In genomic region chr1:11691928-11692711, GRCh38 we compare ENCODE assay signal across 11 cellular contexts. TPM values are rescaled to one million over a fixed set of nuclear protein-coding genes. Genes with fewer than 3 reads are reported as not detected.
DNase-seq lines count a peak whose midpoint lies in the region; ATAC-seq and TF ChIP-seq lines count a peak whose summit lies in the region.
"Had no signal": no experiment of that assay in that cellular context is flagged by ENCODE, and none has a peak within 500 bp of the region (broad histone marks: within the 10 kb centered on the region; RNA-seq: fewer than 3 reads in every experiment).

No MANE protein-coding gene starts in this region.

- no peak for ATAC-seq in activated naive CD8-positive, alpha-beta T cell treated with anti-CD3 and anti-CD28 coated beads, Interleukin-2, amount 10 ng/mL, durations not matched to agents 7 days and 5 days (ENCODE audit: low read depth)
- no peak for ATAC-seq in GM18870 (IDR thresholded peaks at IDR 0.05; ENCODE audit: unreplicated experiment)

- POLR2A ChIA-PET in activated naive CD8-positive, alpha-beta T cell treated with anti-CD3 and anti-CD28 coated beads, Interleukin-2, amount 10 ng/mL, durations not matched to agents 7 days and 5 days (lab: Charles Lee), result interaction anchor here (1.0 to 2.2 kb wide), 7 partner anchors 10 to 216 kb away, joined by 5 to 16 read pairs (median 8); partner anchors contain the start of genes FBXO6 and MAD2L2

- H3K9me3 Mint-ChIP-seq in activated naive CD4-positive, alpha-beta T cell treated with anti-CD3 and anti-CD28 coated beads, Interleukin-2, amount 50 U/mL, for 24 hours, result no peaks in the 10 kb centered on the region
- no peaks in the 10 kb centered on the region for H3K9me3 Mint-ChIP-seq in activated naive CD8-positive, alpha-beta T cell treated with anti-CD3 and anti-CD28 coated beads, Interleukin-2, amount 10 ng/mL, durations not matched to agents 7 days and 5 days

- H3K27ac Mint-ChIP-seq in activated naive CD4-positive, alpha-beta T cell treated with anti-CD3 and anti-CD28 coated beads, Interleukin-2, amount 50 U/mL, for 24 hours, result no peak overlapping the region
- H3K27ac Mint-ChIP-seq in activated naive CD8-positive, alpha-beta T cell treated with anti-CD3 and anti-CD28 coated beads, Interleukin-2, amount 10 ng/mL, durations not matched to agents 7 days and 5 days, result peak overlapping the region; percentile 80

- H3K27me3 ChIP-seq in kidney epithelial cell (ENCODE audit: control insufficient read depth, insufficient read depth, low read length), result peaks cover 51% of the 10 kb centered on the region

- peak overlapping the region; percentile 11 for H3K4me3 ChIP-seq in kidney epithelial cell (ENCODE audit: low read depth, low read length)
- peak overlapping the region; percentile 12 for H3K4me3 ChIP-seq in urinary bladder (ENCODE audit: low read depth, low read length)

- DNase-seq in activated naive CD4-positive, alpha-beta T cell treated with anti-CD3 and anti-CD28 coated beads, Interleukin-2, amount 50 U/mL, for 16 hours, result no peak
- peak; percentile 48 for DNase-seq in activated naive CD8-positive, alpha-beta T cell treated with anti-CD3 and anti-CD28 coated beads, Interleukin-2, amount 10 ng/mL, durations not matched to agents 7 days and 5 days
- DNase-seq in kidney epithelial cell (ENCODE audit: low read depth), result no peak
- no peak for DNase-seq in cerebellum (ENCODE audit: low spot score)
- DNase-seq in NCI-H1048 (lab: John Stamatoyannopoulos, UW), result no peak
- DNase-seq: NCI-H524 treated with DMSO at 0.1 percent for 48 hours had no signal

- H3K4me3 Mint-ChIP-seq in activated naive CD4-positive, alpha-beta T cell treated with anti-CD3 and anti-CD28 coated beads, Interleukin-2, amount 50 U/mL, for 24 hours, result peak overlapping the region; percentile 76
- H3K4me3 Mint-ChIP-seq in activated naive CD8-positive, alpha-beta T cell treated with anti-CD3 and anti-CD28 coated beads, Interleukin-2, amount 10 ng/mL, durations not matched to agents 7 days and 5 days, result peak overlapping the region; percentile 85

- H3K36me3 ChIP-seq in kidney epithelial cell (ENCODE audit: control insufficient read depth, insufficient read depth, low read length) (no peaks in the 10 kb centered on the region), urinary bladder (ENCODE audit: insufficient read depth) (no peaks in the 10 kb centered on the region)
- H3K36me3 ChIP-seq: gastroesophageal sphincter had no signal

- no peak overlapping the region for H3K27ac ChIP-seq in urinary bladder (ENCODE audit: low read depth)
- H3K27ac ChIP-seq: C4-2B, gastroesophageal sphincter had no signal

- peaks cover 3% of the 10 kb centered on the region for H3K4me1 ChIP-seq in urinary bladder (ENCODE audit: insufficient read depth)

- peaks cover 24% of the 10 kb centered on the region for H3K27me3 Mint-ChIP-seq in activated naive CD4-positive, alpha-beta T cell treated with anti-CD3 and anti-CD28 coated beads, Interleukin-2, amount 50 U/mL, for 24 hours
- peaks cover 38% of the 10 kb centered on the region for H3K27me3 Mint-ChIP-seq in activated naive CD8-positive, alpha-beta T cell treated with anti-CD3 and anti-CD28 coated beads, Interleukin-2, amount 10 ng/mL, durations not matched to agents 7 days and 5 days

- no peak for TF ChIP-seq CTCF in kidney epithelial cell (IDR thresholded peaks at IDR 0.05; ENCODE audit: insufficient read depth, low read length, poor library complexity, severe bottlenecking)

- WGBS in urinary bladder, result 4% methylated on average over 64 of the region's 64 CpGs

- H3K4me1 Mint-ChIP-seq in activated naive CD4-positive, alpha-beta T cell treated with anti-CD3 and anti-CD28 coated beads, Interleukin-2, amount 50 U/mL, for 24 hours, result peaks cover 26% of the 10 kb centered on the region
- H3K4me1 Mint-ChIP-seq in activated naive CD8-positive, alpha-beta T cell treated with anti-CD3 and anti-CD28 coated beads, Interleukin-2, amount 10 ng/mL, durations not matched to agents 7 days and 5 days, result peaks cover 32% of the 10 kb centered on the region

- no peaks in the 10 kb centered on the region for H3K36me3 Mint-ChIP-seq in activated naive CD4-positive, alpha-beta T cell treated with anti-CD3 and anti-CD28 coated beads, Interleukin-2, amount 50 U/mL, for 24 hours
- peaks cover 2% of the 10 kb centered on the region for H3K36me3 Mint-ChIP-seq in activated naive CD8-positive, alpha-beta T cell treated with anti-CD3 and anti-CD28 coated beads, Interleukin-2, amount 10 ng/mL, durations not matched to agents 7 days and 5 days

RNA-seq across cellular contexts. Expression of gene DRAXIN, which starts 0.6 kb away (rescaled TPM):
- 1 to 10 TPM; 3.5 to 4.1 TPM for total RNA-seq in activated naive CD8-positive, alpha-beta T cell treated with anti-CD3 and anti-CD28 coated beads, Interleukin-2, amount 10 ng/mL, durations not matched to agents 7 days and 5 days
- total RNA-seq in kidney epithelial cell (2.8 and 4.5 TPM in 2 replicates), urinary bladder (0.21 TPM), cerebellum (63.6 TPM)
- 0.01 TPM for polyA plus RNA-seq in urinary bladder

RNA-seq across cellular contexts. Expression of gene MAD2L2, which starts 11.2 kb away (rescaled TPM):
- 100 to 1,000 TPM in 1 of 2 experiments, 10 to 100 TPM in 1; 95.4 to 103 TPM for total RNA-seq in activated naive CD8-positive, alpha-beta T cell treated with anti-CD3 and anti-CD28 coated beads, Interleukin-2, amount 10 ng/mL, durations not matched to agents 7 days and 5 days
- total RNA-seq in kidney epithelial cell, result 89.5 and 96.6 TPM in 2 replicates
- 20.5 TPM for total RNA-seq in urinary bladder
- 47.1 TPM for polyA plus RNA-seq in urinary bladder
- total RNA-seq in cerebellum, result 45.4 TPM

RNA-seq across cellular contexts. Expression of gene FBXO6, which starts 28.1 kb away (rescaled TPM):
- total RNA-seq in activated naive CD8-positive, alpha-beta T cell treated with anti-CD3 and anti-CD28 coated beads, Interleukin-2, amount 10 ng/mL, durations not matched to agents 7 days and 5 days, result 10 to 100 TPM; 27.5 to 28.0 TPM
- total RNA-seq in kidney epithelial cell (14.0 and 14.1 TPM in 2 replicates), urinary bladder (4.0 TPM), cerebellum (2.6 TPM)
- polyA plus RNA-seq in urinary bladder, result 13.2 TPM

RNA-seq across cellular contexts. Expression of gene FBXO44, which starts 37.4 kb away (rescaled TPM):
- 10 to 100 TPM; 54.9 to 59.2 TPM for total RNA-seq in activated naive CD8-positive, alpha-beta T cell treated with anti-CD3 and anti-CD28 coated beads, Interleukin-2, amount 10 ng/mL, durations not matched to agents 7 days and 5 days
- total RNA-seq in kidney epithelial cell (14.4 and 23.6 TPM in 2 replicates), urinary bladder (6.2 TPM), cerebellum (28.6 TPM)
- 24.3 TPM for polyA plus RNA-seq in urinary bladder

RNA-seq across cellular contexts. Expression of gene FBXO2, which starts 37.9 kb away (rescaled TPM):
- 1 to 10 TPM; 4.8 to 6.2 TPM for total RNA-seq in activated naive CD8-positive, alpha-beta T cell treated with anti-CD3 and anti-CD28 coated beads, Interleukin-2, amount 10 ng/mL, durations not matched to agents 7 days and 5 days
- total RNA-seq in kidney epithelial cell (0.55 and 3.0 TPM in 2 replicates), urinary bladder (0.42 TPM), cerebellum (3.7 TPM)
- 5.5 TPM for polyA plus RNA-seq in urinary bladder

Comparison
In these comparisons a context has a peak if more than half of its experiments do, and no peak if none do; other contexts are left out.
1. RNA of gene DRAXIN, which starts 0.6 kb away (total RNA-seq): 63.6 TPM in cerebellum (single experiment); 3.5 to 4.1 TPM in activated naive CD8-positive, alpha-beta T cell treated with anti-CD3 and anti-CD28 coated beads, Interleukin-2, amount 10 ng/mL, durations not matched to agents 7 days and 5 days, 2.8 to 4.5 TPM in kidney epithelial cell and 0.21 TPM in urinary bladder (single experiment); every median in the first group is over 10 times any median in the second.